19 cellular contexts compared by ENCODE assay signal in genomic region chr4:3330682-3331081, GRCh38. TPM values are rescaled to one million over a fixed set of nuclear protein-coding genes. Genes with fewer than 3 reads are reported as not detected.
A peak's percentile ranks its signal among the peaks of the same experiment; 100 is the strongest.
DNase-seq lines count a peak whose midpoint lies in the region; ATAC-seq, FAIRE-seq and TF ChIP-seq lines count a peak whose summit lies in the region.
"Had no signal": no experiment of that assay in that cellular context is flagged by ENCODE, and none has a peak within 500 bp of the region (broad histone marks: within the 10 kb centered on the region; RNA-seq: fewer than 3 reads in every experiment).

No MANE protein-coding gene starts in this region.

- peak; percentile 34 for DNase-seq in GDM1 (lab: John Stamatoyannopoulos, UW)
- DNase-seq in MV-4-11 (lab: John Stamatoyannopoulos, UW) = peak; percentile 94
- DNase-seq in GM12878 (ENCODE audit: low read depth, low spot score) = no peak
- no peak for DNase-seq in neuronal stem cell (ENCODE audit: low spot score)
- no peak for DNase-seq in immature natural killer cell
- DNase-seq in activated CD4-positive, alpha-beta memory T cell treated with anti-CD3 and anti-CD28 coated beads for 36 hours = no peak
- no peak for DNase-seq in NK-92 (lab: John Stamatoyannopoulos, UW; ENCODE audit: unreplicated experiment)
- DNase-seq: activated CD4-positive, alpha-beta T cell treated with anti-CD3 and anti-CD28 coated beads, Interleukin-2, amount 50 U/mL, for 4 hours; activated naive CD8-positive, alpha-beta T cell treated with anti-CD3 and anti-CD28 coated beads, Interleukin-2, amount 50 U/mL, for 24 hours; NCI-H146; NCI-H82; stimulated activated CD4-positive, alpha-beta T cell treated with anti-CD3 and anti-CD28 coated beads, Interleukin-4, amount 100 ng/mL, for 1 hour had no signal

- H3K27ac ChIP-seq in GM12878 (ENCODE audit: control insufficient read depth, insufficient read depth) (no peak overlapping the region), neuronal stem cell (replicated peaks; ENCODE audit: low read length) (no peak overlapping the region)
- H3K27ac ChIP-seq: breast epithelium, dorsolateral prefrontal cortex, esophagus muscularis mucosa had no signal

- no peak for TF ChIP-seq CTCF in GM12878 (IDR thresholded peaks at IDR 0.05 in 2 of 3, conservative IDR thresholded peaks at IDR 0.05 in 1 of 3; ENCODE audit: control insufficient read depth in 2 of 3, extremely low read depth in 1 of 3, insufficient read depth in 1 of 3, low read depth in 3 of 3, low read length in 3 of 3)

- TF ChIP-seq POLR2A in GM12878 (IDR thresholded peaks at IDR 0.05; ENCODE audit: low read depth, low read length) = no peak

- no peak for FAIRE-seq in GM12878 (lab: Jason Lieb, UNC)
- FAIRE-seq: RCC 7860 had no signal

- H4K20me1 ChIP-seq in GM12878 (ENCODE audit: control insufficient read depth, insufficient read depth) = no peaks in the 10 kb centered on the region

- H3K4me1 Mint-ChIP-seq in immature natural killer cell = peaks cover 3 to 10% of the 10 kb centered on the region in 2 donors
- H3K4me1 Mint-ChIP-seq in activated CD4-positive, alpha-beta memory T cell treated with anti-CD3 and anti-CD28 coated beads for 36 hours (ENCODE audit: low read depth) = peaks cover 4% of the 10 kb centered on the region

- peak overlapping the region in 1 of 6 donors; percentile 34 for H3K27ac Mint-ChIP-seq in immature natural killer cell
- H3K27ac Mint-ChIP-seq in activated CD4-positive, alpha-beta memory T cell treated with anti-CD3 and anti-CD28 coated beads for 36 hours = no peak overlapping the region
- H3K27ac Mint-ChIP-seq: activated naive CD8-positive, alpha-beta T cell treated with anti-CD3 and anti-CD28 coated beads, Interleukin-2, amount 50 U/mL, for 24 hours had no signal

- H2AFZ ChIP-seq in GM12878 (ENCODE audit: control insufficient read depth, low read depth, low read length) (no peak overlapping the region), neuronal stem cell (ENCODE audit: low read length) (no peak overlapping the region)

- H3K9ac ChIP-seq in GM12878 (ENCODE audit: control insufficient read depth, insufficient read depth, low read length) (no peak overlapping the region), neuronal stem cell (ENCODE audit: low read depth, low read length, poor library complexity) (peak overlapping the region; percentile 24)

- H3K4me2 ChIP-seq in GM12878 (ENCODE audit: control insufficient read depth, insufficient read depth) = no peak overlapping the region
- no peak overlapping the region for H3K4me2 ChIP-seq in neuronal stem cell (ENCODE audit: insufficient read depth, low read length, poor library complexity, severe bottlenecking)

- no peaks in the 10 kb centered on the region for H3K9me3 Mint-ChIP-seq in immature natural killer cell
- no peaks in the 10 kb centered on the region for H3K9me3 Mint-ChIP-seq in activated CD4-positive, alpha-beta memory T cell treated with anti-CD3 and anti-CD28 coated beads for 36 hours
- H3K9me3 Mint-ChIP-seq: activated naive CD8-positive, alpha-beta T cell treated with anti-CD3 and anti-CD28 coated beads, Interleukin-2, amount 50 U/mL, for 24 hours had no signal

- SMC1A ChIA-PET in GM12878 (lab: Charles Lee; ENCODE audit: uncharacterized antibody, unreplicated experiment) = interaction anchor here (1.1 kb wide), 1 partner anchor 12 kb away, joined by 3 read pairs; no protein-coding TSS in a partner anchor

- intact Hi-C loops in GM12878 (cut with micrococcal nuclease; ENCODE audit: unreplicated experiment) = no loop called here
- intact Hi-C loops in activated CD4-positive, alpha-beta memory T cell treated with anti-CD3 and anti-CD28 coated beads for 36 hours (cut with micrococcal nuclease) = no loop called here

- H4K91ac ChIP-seq in neuronal stem cell (ENCODE audit: low read depth, low read length, poor library complexity) = no peak overlapping the region

- no peaks in the 10 kb centered on the region for H3K79me1 ChIP-seq in neuronal stem cell (ENCODE audit: low read depth, low read length)

- no peak overlapping the region for H3K4ac ChIP-seq in neuronal stem cell (ENCODE audit: low read length)

- POLR2A ChIA-PET in GM12878 (lab: Charles Lee) = no interaction called here
- POLR2A ChIA-PET in activated CD4-positive, alpha-beta memory T cell treated with anti-CD3 and anti-CD28 coated beads for 36 hours (lab: Charles Lee) = no interaction called here

- in situ Hi-C loops in GM12878 (cut with MboI) = no loop called here

- RAD21 ChIA-PET in GM12878 (lab: Charles Lee; ENCODE audit: unreplicated experiment) = no interaction called here

- no peak overlapping the region for H3K18ac ChIP-seq in neuronal stem cell (ENCODE audit: low read length)

- no peak overlapping the region for H3K4me3 ChIP-seq in GM12878
- H3K4me3 ChIP-seq in neuronal stem cell (ENCODE audit: low read length in 2 of 2) = no peak overlapping the region
- H3K4me3 ChIP-seq: breast epithelium, dorsolateral prefrontal cortex, esophagus muscularis mucosa, HAP-1, lung had no signal

- H4K8ac ChIP-seq in neuronal stem cell (ENCODE audit: low read depth, low read length) = no peak overlapping the region

- H2BK120ac ChIP-seq in neuronal stem cell (ENCODE audit: low read depth, low read length) = no peak overlapping the region

- no TSS peak for BruUV-seq in GM12878 (replicated peaks; lab: Mats Ljungman, UMichigan)

- H3K4me3 Mint-ChIP-seq in immature natural killer cell = no peak overlapping the region
- no peak overlapping the region for H3K4me3 Mint-ChIP-seq in activated CD4-positive, alpha-beta memory T cell treated with anti-CD3 and anti-CD28 coated beads for 36 hours
- H3K4me3 Mint-ChIP-seq: activated naive CD8-positive, alpha-beta T cell treated with anti-CD3 and anti-CD28 coated beads, Interleukin-2, amount 50 U/mL, for 24 hours had no signal

- H2BK5ac ChIP-seq in neuronal stem cell (ENCODE audit: low read length) = no peak overlapping the region

- H2BK12ac ChIP-seq in neuronal stem cell (ENCODE audit: low read length) = no peak overlapping the region

- H2AK5ac ChIP-seq in neuronal stem cell (ENCODE audit: low read depth, low read length) = no peak overlapping the region

- H3K27me3 ChIP-seq in GM12878 (replicated peaks in 1 of 2; ENCODE audit: control insufficient read depth in 2 of 2, insufficient read depth in 2 of 2, low read length in 1 of 2) (no peaks in the 10 kb centered on the region), neuronal stem cell (ENCODE audit: control insufficient read depth in 3 of 3, insufficient read depth in 3 of 3, low read depth in 1 of 3, low read length in 3 of 3) (no peaks in the 10 kb centered on the region)
- H3K27me3 ChIP-seq: breast epithelium, dorsolateral prefrontal cortex, esophagus muscularis mucosa had no signal

- no peaks in the 10 kb centered on the region for H3K79me2 ChIP-seq in GM12878 (ENCODE audit: control insufficient read depth, insufficient read depth, low read length)

- TF ChIP-seq EP300 in GM12878 (IDR thresholded peaks at IDR 0.05; ENCODE audit: borderline replicate concordance in 1 of 2, control insufficient read depth in 1 of 2, low read depth in 2 of 2, low read length in 2 of 2) = no peak

- H3K14ac ChIP-seq in neuronal stem cell (ENCODE audit: low read length) = no peak overlapping the region

- peaks cover 5% of the 10 kb centered on the region for H3K4me1 ChIP-seq in GM12878 (ENCODE audit: control insufficient read depth, insufficient read depth, low read length)
- H3K4me1 ChIP-seq in neuronal stem cell (ENCODE audit: control insufficient read depth in 2 of 2, insufficient read depth in 1 of 2, low read depth in 1 of 2, low read length in 2 of 2) = peaks cover 2 to 7% of the 10 kb centered on the region in 2 donors
- H3K4me1 ChIP-seq: breast epithelium, HAP-1 had no signal

- CTCF ChIA-PET in GM12878 (lab: Yijun Ruan, JAX) = interaction anchor here (1.3 to 2.4 kb wide), 2 partner anchors 16 to 121 kb away, joined by 3 to 9 read pairs; no protein-coding TSS in a partner anchor
- CTCF ChIA-PET in activated CD4-positive, alpha-beta memory T cell treated with anti-CD3 and anti-CD28 coated beads for 36 hours (lab: Charles Lee) = no interaction called here

- H3K36me3 ChIP-seq in GM12878 (ENCODE audit: control insufficient read depth in 2 of 2, insufficient read depth in 2 of 2, low read length in 1 of 2) (no peaks in the 10 kb centered on the region), neuronal stem cell (replicated peaks in 1 of 2; ENCODE audit: control insufficient read depth in 2 of 2, insufficient read depth in 2 of 2, low read length in 2 of 2) (no peaks in the 10 kb centered on the region)
- H3K36me3 ChIP-seq: breast epithelium, esophagus muscularis mucosa, HAP-1 had no signal

- ATAC-seq in GM12878 (no peak), HG03469 (IDR thresholded peaks at IDR 0.05; ENCODE audit: unreplicated experiment) (no peak)
- ATAC-seq: activated naive CD8-positive, alpha-beta T cell treated with anti-CD3 and anti-CD28 coated beads, Interleukin-2, amount 50 U/mL, for 24 hours had no signal

- peaks cover 0 to 2% (median 0%) of the 10 kb centered on the region in 3 donors for H3K27me3 Mint-ChIP-seq in immature natural killer cell (ENCODE audit: low read depth in 3 of 3)
- no peaks in the 10 kb centered on the region for H3K27me3 Mint-ChIP-seq in activated CD4-positive, alpha-beta memory T cell treated with anti-CD3 and anti-CD28 coated beads for 36 hours
- H3K27me3 Mint-ChIP-seq: activated naive CD8-positive, alpha-beta T cell treated with anti-CD3 and anti-CD28 coated beads, Interleukin-2, amount 50 U/mL, for 24 hours had no signal

- 36% methylated on average over 3 of the region's 3 CpGs for WGBS in GM12878 (ENCODE audit: insufficient coverage, insufficient replicate concordance, low lambda C conversion rate, missing lambda C conversion rate)
- no CpG with 5 or more reads among the region's 3 CpGs for WGBS in neuronal stem cell (ENCODE audit: extremely low coverage in 2 of 2, insufficient read length in 2 of 2, insufficient replicate concordance in 1 of 2), 2 donors

- no peak for TF ChIP-seq RAD21 in GM12878 (IDR thresholded peaks at IDR 0.05; ENCODE audit: insufficient read depth, low read depth, low read length)

- H3K23ac ChIP-seq in neuronal stem cell (ENCODE audit: low read depth, low read length, poor library complexity) = no peak overlapping the region

- H2BK15ac ChIP-seq in neuronal stem cell (ENCODE audit: low read length) = no peak overlapping the region

- no peaks in the 10 kb centered on the region for H3K36me3 Mint-ChIP-seq in immature natural killer cell
- H3K36me3 Mint-ChIP-seq in activated CD4-positive, alpha-beta memory T cell treated with anti-CD3 and anti-CD28 coated beads for 36 hours = no peaks in the 10 kb centered on the region

- H3K9me3 ChIP-seq in GM12878 (replicated peaks; ENCODE audit: control insufficient read depth, insufficient read depth, low read length) (no peaks in the 10 kb centered on the region), neuronal stem cell (replicated peaks in 1 of 2; ENCODE audit: control insufficient read depth in 2 of 2, insufficient read depth in 1 of 2, low read depth in 1 of 2, low read length in 2 of 2) (peaks cover 0 to 11% of the 10 kb centered on the region in 2 donors)
- H3K9me3 ChIP-seq: breast epithelium, esophagus muscularis mucosa, HAP-1 had no signal

RNA-seq across cellular contexts. Expression of gene RGS12, which starts 37.9 kb away (rescaled TPM):
- total RNA-seq in GM12878 (2013; cell fraction: nucleolus; rRNA removed) = 15.5 and 31.9 TPM in 2 replicates
- total RNA-seq in GM12878 (2014; rRNA removed) (0.51 and 0.76 TPM in 2 replicates), GM12878 (2014; rRNA removed; fragmentation: Illumina TruSeq; extraction: Trizol) (0.41 and 1.1 TPM in 2 replicates), GM12878 (2021) (0.85 and 2.2 TPM in 2 replicates)
- polyA plus RNA-seq in GM12878 (2011; ENCODE audit: low read depth) = 0.96 TPM
- polyA plus RNA-seq in GM12878 (2011; rRNA removed) (0.37 and 0.39 TPM in 2 replicates), GM12878 (2014; fragmentation: Illumina TruSeq; extraction: Trizol) (0.06 and 0.40 TPM in 2 replicates), GM12878 (2014; fragmentation: Nextera tagmentation; extraction: Ambion mirVana) (under 1 TPM; 0.02 to 0.07 TPM), GM12878 (2014; rRNA removed) (0.28 and 0.96 TPM in 2 replicates), GM12878 (2016; fragmentation: Nextera tagmentation; extraction: Ambion mirVana) (1 to 10 TPM in 1 of 2 experiments, under 1 TPM in 1; 0.99 to 1.2 TPM), immature natural killer cell (1 to 10 TPM in 2 of 3 donors, not detected in 1; 2.5 to 2.7 TPM)
- 0.13 and 0.90 TPM in 2 replicates for polyA plus RNA-seq in GM12878 (2011; cell fraction: cytosol; rRNA removed)
- polyA plus RNA-seq in GM12878 (2011; cell fraction: nucleus; rRNA removed) = 2.2 and 2.7 TPM in 2 replicates
- 2.4 and 2.6 TPM in 2 replicates for polyA plus RNA-seq in GM12878 (2012)
- polyA minus RNA-seq in GM12878 (2011; rRNA and poly(A)+ RNA removed) = 0.22 and 0.98 TPM in 2 replicates
- polyA minus RNA-seq in GM12878 (2011; cell fraction: cytosol; rRNA and poly(A)+ RNA removed) = 0.53 TPM in 1 of 2 replicates, not detected in the other
- polyA minus RNA-seq in GM12878 (2011; cell fraction: nucleus; rRNA and poly(A)+ RNA removed) = 1.7 and 1.8 TPM in 2 replicates
- polyA plus RNA-seq in neuronal stem cell (2013, experiment 1 of 2) = 26.5 TPM
- polyA plus RNA-seq in neuronal stem cell (2013, experiment 2 of 2) = 27.6 TPM
- total RNA-seq in activated CD4-positive, alpha-beta memory T cell treated with anti-CD3 and anti-CD28 coated beads for 36 hours = 1 to 10 TPM; 8.6 to 8.8 TPM

Comparison
In these comparisons a context has a peak if more than half of its experiments do, and no peak if none do; other contexts are left out.
1. DNase-seq: peak in GDM1 (single experiment) and MV-4-11 (single experiment); none in GM12878 (single experiment), neuronal stem cell (single experiment), immature natural killer cell (0 of 3), activated CD4-positive, alpha-beta memory T cell treated with anti-CD3 and anti-CD28 coated beads for 36 hours (single experiment) and NK-92 (single experiment).